7 cellular contexts compared by ENCODE assay signal in the genomic region with DNA sequence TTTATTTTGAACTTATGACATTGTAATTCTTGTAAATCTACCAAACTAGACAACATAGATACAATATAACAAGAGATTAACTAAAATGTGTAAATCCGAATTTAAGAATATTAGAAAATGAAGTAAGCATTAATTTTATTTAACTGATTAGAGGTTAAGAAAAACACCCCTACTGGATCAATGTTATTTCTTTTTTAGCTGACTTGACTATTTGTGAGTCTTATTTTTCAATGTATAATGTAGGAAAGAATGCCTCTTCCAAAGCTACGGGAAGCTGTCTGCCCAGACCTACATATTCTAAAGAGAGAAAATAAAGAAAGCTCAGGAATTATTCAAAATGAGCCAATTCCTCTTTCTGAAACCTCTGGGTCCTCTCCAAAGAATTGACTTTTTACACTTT.
"Had no signal": no experiment of that assay in that cellular context is flagged by ENCODE, and none has a peak within 500 bp of the region (broad histone marks: within the 10 kb centered on the region; RNA-seq: fewer than 3 reads in every experiment).

No MANE protein-coding gene starts in this region.

- H3K27ac ChIP-seq: HL-60, KMS-11 had no signal

- H3K9ac ChIP-seq: KMS-11 had no signal

- H3K27me3 Mint-ChIP-seq: IgD-negative memory B cell had no signal

- H3K4me1 Mint-ChIP-seq: IgD-negative memory B cell had no signal

- ATAC-seq: K562 had no signal

- H3K27ac Mint-ChIP-seq: IgD-negative memory B cell had no signal

- H3K4me2 ChIP-seq: KMS-11 had no signal

- H3K36me3 Mint-ChIP-seq: IgD-negative memory B cell had no signal

- FAIRE-seq: HTR-8/SVneo, K562 had no signal

- H3K4me3 Mint-ChIP-seq: IgD-negative memory B cell had no signal

- H3K4me3 ChIP-seq: K562 had no signal

- DNase-seq: KBM-7, KG1 had no signal
